11 cellular contexts compared by ENCODE assay signal in genomic region chr13:71378992-71379905, GRCh38.
DNase-seq lines count a peak whose midpoint lies in the region; ATAC-seq and TF ChIP-seq lines count a peak whose summit lies in the region.
"Had no signal": no experiment of that assay in that cellular context is flagged by ENCODE, and none has a peak within 500 bp of the region (broad histone marks: within the 10 kb centered on the region; RNA-seq: fewer than 3 reads in every experiment).

No MANE protein-coding gene starts in this region.

- no peaks in the 10 kb centered on the region for H3F3A ChIP-seq in GM23338 (replicated peaks; ENCODE audit: low read depth)

- ATAC-seq in GM23338 (no peak), gastroesophageal sphincter (no peak), WTC11 (no peak), GM18873 (IDR thresholded peaks at IDR 0.05; ENCODE audit: low FRiP score, unreplicated experiment) (no peak)

- H3K27ac Mint-ChIP-seq in GM23338 (no peak overlapping the region), WTC11 (no peak overlapping the region)
- H3K27ac Mint-ChIP-seq: nephron progenitor cell had no signal

- TF ChIP-seq EP300 in gastroesophageal sphincter (IDR thresholded peaks at IDR 0.05): no peak

- H3K27ac ChIP-seq in GM23338 (ENCODE audit: low read depth) (no peak overlapping the region), gastroesophageal sphincter (peak overlapping the region in 2 of 4 donors; percentile 22 to 26)

- no peak overlapping the region for H3K4me2 ChIP-seq in GM23338

- H3K9me2 ChIP-seq in GM23338 (ENCODE audit: insufficient read depth): no peaks in the 10 kb centered on the region

- no peak for DNase-seq in GM23338 (ENCODE audit: low spot score)
- peak; percentile 61 for DNase-seq in amniotic epithelial cell (ENCODE audit: low read depth)
- peak; percentile 43 for DNase-seq in retinal pigment epithelial cell (ENCODE audit: low read depth)
- no peak for DNase-seq in hepatic stellate cell (ENCODE audit: low spot score)
- no peak for DNase-seq in amygdala (lab: John Stamatoyannopoulos, UW)
- no peak for DNase-seq in WTC11 (ENCODE audit: low spot score)
- DNase-seq: activated naive CD4-positive, alpha-beta T cell; NCI-H1436; nephron progenitor cell had no signal

- H3K27me3 ChIP-seq in GM23338 (ENCODE audit: insufficient read depth) (no peaks in the 10 kb centered on the region), gastroesophageal sphincter (no peaks in the 10 kb centered on the region)

- WGBS in gastroesophageal sphincter (ENCODE audit: low coverage in 1 of 2), 2 donors: 40 to 55% methylated on average over 5 of the region's 5 CpGs

- H4K20me1 ChIP-seq in GM23338 (replicated peaks; ENCODE audit: insufficient read depth): no peaks in the 10 kb centered on the region

- H3K4me1 ChIP-seq in GM23338 (ENCODE audit: insufficient read depth) (no peaks in the 10 kb centered on the region), gastroesophageal sphincter (no peaks in the 10 kb centered on the region)

- H3K9me3 Mint-ChIP-seq in GM23338 (no peaks in the 10 kb centered on the region), WTC11 (peaks cover 4% of the 10 kb centered on the region)

- no peak overlapping the region for H3K4me3 Mint-ChIP-seq in GM23338
- H3K4me3 Mint-ChIP-seq in WTC11: no peak overlapping the region
- H3K4me3 Mint-ChIP-seq: nephron progenitor cell had no signal

- H2AFZ ChIP-seq in GM23338: peak overlapping the region; percentile 66; the same call in 1 of the 2 replicates

- TF ChIP-seq CTCF in GM23338 (conservative IDR thresholded peaks at IDR 0.05; ENCODE audit: low read depth in 2 of 2) (no peak), gastroesophageal sphincter (IDR thresholded peaks at IDR 0.05) (no peak), retinal pigment epithelial cell (conservative IDR thresholded peaks at IDR 0.05; ENCODE audit: low read depth, low read length) (no peak), WTC11 (IDR thresholded peaks at IDR 0.05) (no peak)

- no peaks in the 10 kb centered on the region for H3K36me3 Mint-ChIP-seq in GM23338 (ENCODE audit: low read depth)
- no peaks in the 10 kb centered on the region for H3K36me3 Mint-ChIP-seq in WTC11

- TF ChIP-seq POLR2A in gastroesophageal sphincter (IDR thresholded peaks at IDR 0.05): no peak

- H3K9me3 ChIP-seq in gastroesophageal sphincter: peaks cover 0 to 6% (median 0%) of the 10 kb centered on the region in 3 donors

- no peaks in the 10 kb centered on the region for H3K79me2 ChIP-seq in GM23338 (replicated peaks; ENCODE audit: insufficient read depth)

- no peaks in the 10 kb centered on the region for H3K4me1 Mint-ChIP-seq in GM23338
- no peaks in the 10 kb centered on the region for H3K4me1 Mint-ChIP-seq in WTC11

- POLR2A ChIA-PET in WTC11 (lab: Charles Lee): no interaction called here

- H3K36me3 ChIP-seq in GM23338 (ENCODE audit: insufficient read depth): no peaks in the 10 kb centered on the region
- H3K36me3 ChIP-seq in gastroesophageal sphincter: no peaks in the 10 kb centered on the region

- H3K4me3 ChIP-seq in GM23338: no peak overlapping the region
- peak overlapping the region; percentile 27 for H3K4me3 ChIP-seq in gastroesophageal sphincter
- H3K4me3 ChIP-seq in retinal pigment epithelial cell (ENCODE audit: low read length): peak overlapping the region; percentile 18

- CTCF ChIA-PET in WTC11 (lab: Charles Lee): no interaction called here

- H3K27me3 Mint-ChIP-seq in GM23338 (ENCODE audit: insufficient read depth, low read depth, poor library complexity) (no peaks in the 10 kb centered on the region), WTC11 (ENCODE audit: low read depth) (no peaks in the 10 kb centered on the region)

TF ChIP-seq in WTC11, 78 proteins besides CTCF, POLR2A, EP300 and RAD21:
- no peak for TF ChIP-seq CBFB (CRISPR knock-in tag; IDR thresholded peaks at IDR 0.05; ENCODE audit: low read depth)
- TF ChIP-seq CDX4 (CRISPR knock-in tag; IDR thresholded peaks at IDR 0.05; ENCODE audit: borderline replicate concordance): no peak
- no peak for TF ChIP-seq ZNF232 (CRISPR knock-in tag; IDR thresholded peaks at IDR 0.05)
- no peak for TF ChIP-seq RELA (CRISPR knock-in tag; IDR thresholded peaks at IDR 0.05; ENCODE audit: borderline replicate concordance)
- no peak for TF ChIP-seq IRF1 (CRISPR knock-in tag; IDR thresholded peaks at IDR 0.05)
- no peak for TF ChIP-seq SP1 (CRISPR knock-in tag; conservative IDR thresholded peaks at IDR 0.05)
- TF ChIP-seq MXD4 (CRISPR knock-in tag; IDR thresholded peaks at IDR 0.05; ENCODE audit: borderline replicate concordance): no peak
- no peak for TF ChIP-seq MYBL2 (CRISPR knock-in tag; IDR thresholded peaks at IDR 0.05)
- TF ChIP-seq ZNF423 (CRISPR knock-in tag; IDR thresholded peaks at IDR 0.05): no peak
- no peak for TF ChIP-seq ZNF263 (CRISPR knock-in tag; IDR thresholded peaks at IDR 0.05; ENCODE audit: low read depth)
- no peak for TF ChIP-seq SMAD4 (CRISPR knock-in tag; IDR thresholded peaks at IDR 0.05)
- no peak for TF ChIP-seq ZNF416 (CRISPR knock-in tag; IDR thresholded peaks at IDR 0.05)
- TF ChIP-seq MAX (CRISPR knock-in tag; IDR thresholded peaks at IDR 0.05): no peak
- no peak for TF ChIP-seq ESRRA (CRISPR knock-in tag; IDR thresholded peaks at IDR 0.05; ENCODE audit: borderline replicate concordance)
- no peak for TF ChIP-seq SOX15 (CRISPR knock-in tag; IDR thresholded peaks at IDR 0.05)
- TF ChIP-seq PRDM15 (CRISPR knock-in tag; IDR thresholded peaks at IDR 0.05): no peak
- TF ChIP-seq TEAD1 (CRISPR knock-in tag; IDR thresholded peaks at IDR 0.05): no peak

Comparison
In these comparisons a context has a peak if more than half of its experiments do, and no peak if none do; other contexts are left out.
1. DNase-seq: peak in amniotic epithelial cell (single experiment) and retinal pigment epithelial cell (single experiment); none in GM23338 (single experiment), hepatic stellate cell (single experiment), amygdala (0 of 56) and WTC11 (single experiment).